8 cellular contexts compared by ENCODE assay signal in genomic region chrX:56764153-56764974, GRCh38. TPM values are rescaled to one million over a fixed set of nuclear protein-coding genes. Genes with fewer than 3 reads are reported as not detected.
A peak's percentile ranks its signal among the peaks of the same experiment; 100 is the strongest.
DNase-seq lines count a peak whose midpoint lies in the region; ATAC-seq and TF ChIP-seq lines count a peak whose summit lies in the region.

No MANE protein-coding gene starts in this region.

- no peaks in the 10 kb centered on the region for H4K20me1 ChIP-seq in H9 (ENCODE audit: control insufficient read depth, insufficient read depth, insufficient read length)

- DNase-seq in GM04503 (ENCODE audit: low read depth) = peak; percentile 57
- DNase-seq in H9 = peak; percentile 60
- peak; percentile 88 for DNase-seq in M059J (ENCODE audit: low read depth)
- DNase-seq in activated naive CD4-positive, alpha-beta T cell treated with anti-CD3 and anti-CD28 coated beads for 36 hours = peak; percentile 84
- DNase-seq in Right ventricle myocardium inferior (ENCODE audit: missing footprints) = no peak
- no peak for DNase-seq in NOMO-1 treated with dmso at 0.1 percent for 144 hours (lab: John Stamatoyannopoulos, UW; ENCODE audit: unreplicated experiment)
- no peak for DNase-seq in OCI-M2 (lab: John Stamatoyannopoulos, UW; ENCODE audit: unreplicated experiment)

- H3K9me3 Mint-ChIP-seq in H9 = peaks cover 53% of the 10 kb centered on the region in 2 experiments
- no peaks in the 10 kb centered on the region for H3K9me3 Mint-ChIP-seq in activated naive CD4-positive, alpha-beta T cell treated with anti-CD3 and anti-CD28 coated beads for 36 hours

- no peaks in the 10 kb centered on the region for H3K23me2 ChIP-seq in H9 (ENCODE audit: insufficient read length, low read depth, low read length, poor library complexity, severe bottlenecking)

- no peak overlapping the region for H2BK12ac ChIP-seq in H9 (ENCODE audit: insufficient read length, low read depth, low read length)

- CTCF ChIA-PET in activated naive CD4-positive, alpha-beta T cell treated with anti-CD3 and anti-CD28 coated beads for 36 hours (lab: Charles Lee) = interaction anchor here (0.9 to 2.5 kb wide), 3 partner anchors 213 to 521 kb away, joined by 3 to 14 read pairs (median 3); no protein-coding TSS in a partner anchor

- no peak overlapping the region for H2BK120ac ChIP-seq in H9 (ENCODE audit: low read depth, low read length, poor library complexity, severe bottlenecking)

- H2AK5ac ChIP-seq in H9 (ENCODE audit: insufficient read length, low read length) = no peak overlapping the region

- H3K4me3 ChIP-seq in rectal smooth muscle tissue (ENCODE audit: low read length) = peak overlapping the region; percentile 75

- H2AFZ ChIP-seq in H9 (ENCODE audit: low read length) = no peak overlapping the region

- TF ChIP-seq CTCF in H9 (conservative IDR thresholded peaks at IDR 0.05) = peak; percentile 62

- H4K5ac ChIP-seq in H9 (ENCODE audit: insufficient read length, low read depth, low read length) = no peak overlapping the region

- no peaks in the 10 kb centered on the region for H3K79me1 ChIP-seq in H9 (ENCODE audit: insufficient read depth, low read depth, low read length, poor library complexity, severe bottlenecking)

- H2BK5ac ChIP-seq in H9 (ENCODE audit: insufficient read length, low read length) = no peak overlapping the region

- H3K4me1 Mint-ChIP-seq in H9 = peaks cover 10 to 11% of the 10 kb centered on the region in 2 experiments
- peaks cover 54% of the 10 kb centered on the region for H3K4me1 Mint-ChIP-seq in activated naive CD4-positive, alpha-beta T cell treated with anti-CD3 and anti-CD28 coated beads for 36 hours (ENCODE audit: low read depth)

- H3T11ph ChIP-seq in H9 (ENCODE audit: low read length) = no peak overlapping the region

- no peak overlapping the region for H3K23ac ChIP-seq in H9 (ENCODE audit: insufficient read length, low read depth, low read length)

- H3K4me1 ChIP-seq in H9 (ENCODE audit: insufficient read depth, low read length) (peaks cover 2% of the 10 kb centered on the region; the same call in 1 of the 2 replicates), rectal smooth muscle tissue (ENCODE audit: control insufficient read depth, insufficient read depth, low read length) (peaks cover 4% of the 10 kb centered on the region)

- no peak overlapping the region for H2BK20ac ChIP-seq in H9 (ENCODE audit: low read depth, low read length, poor library complexity, severe bottlenecking)

- no peak overlapping the region for H2BK15ac ChIP-seq in H9 (ENCODE audit: low read depth, low read length)

- H3K27me3 ChIP-seq in H9 (ENCODE audit: insufficient read depth, low read length) (no peaks in the 10 kb centered on the region), rectal smooth muscle tissue (ENCODE audit: control insufficient read depth, insufficient read depth, low read length) (no peaks in the 10 kb centered on the region)

- peak; percentile 82 for ATAC-seq in Right ventricle myocardium inferior

- intact Hi-C loops in activated naive CD4-positive, alpha-beta T cell treated with anti-CD3 and anti-CD28 coated beads for 36 hours (cut with micrococcal nuclease) = no loop called here
- intact Hi-C loops in Right ventricle myocardium inferior (cut with DNase I) = no loop called here

- no peak overlapping the region for H4K91ac ChIP-seq in H9 (ENCODE audit: insufficient read length, low read depth, low read length)

- H3K27ac Mint-ChIP-seq in H9 = peak overlapping the region; percentile 40 to 73 (median 72); a peak in 4 of 7 replicates
- peak overlapping the region; percentile 96 for H3K27ac Mint-ChIP-seq in activated naive CD4-positive, alpha-beta T cell treated with anti-CD3 and anti-CD28 coated beads for 36 hours

- H3K79me2 ChIP-seq in H9 (ENCODE audit: insufficient read depth, low read length) = 0 out of 2 replicates have a peak, but pooled peaks cover 2% of the 10 kb centered on the region

- no peak overlapping the region; a peak in 1 of 5 replicates for H3K4me3 Mint-ChIP-seq in H9
- peak overlapping the region; percentile 66 for H3K4me3 Mint-ChIP-seq in activated naive CD4-positive, alpha-beta T cell treated with anti-CD3 and anti-CD28 coated beads for 36 hours

- no peak overlapping the region for H4K8ac ChIP-seq in H9 (replicated peaks; ENCODE audit: insufficient read length, low read depth, low read length)

- no peak overlapping the region for H3K56ac ChIP-seq in H9 (ENCODE audit: insufficient read length, low read depth, low read length)

- peaks cover 16 to 28% (median 20%) of the 10 kb centered on the region in 3 experiments for H3K36me3 Mint-ChIP-seq in H9 (ENCODE audit: insufficient read depth in 1 of 3, low read depth in 3 of 3)
- H3K36me3 Mint-ChIP-seq in activated naive CD4-positive, alpha-beta T cell treated with anti-CD3 and anti-CD28 coated beads for 36 hours (ENCODE audit: low read depth) = peaks cover 6% of the 10 kb centered on the region

- no CpG with 5 or more reads among the region's 20 CpGs for WGBS in H9 (ENCODE audit: extremely low coverage, insufficient read length, low lambda C conversion rate)

- no peaks in the 10 kb centered on the region for H3K27me3 Mint-ChIP-seq in H9 (ENCODE audit: low read depth)
- no peaks in the 10 kb centered on the region for H3K27me3 Mint-ChIP-seq in activated naive CD4-positive, alpha-beta T cell treated with anti-CD3 and anti-CD28 coated beads for 36 hours (ENCODE audit: low read depth)

- peak overlapping the region; percentile 62; the same call in 1 of the 2 replicates for H3K14ac ChIP-seq in H9 (ENCODE audit: insufficient read depth, low read length)

- H3K27ac ChIP-seq in H9 (ENCODE audit: insufficient read length, low read depth, low read length) (no peak overlapping the region), rectal smooth muscle tissue (ENCODE audit: low read depth, low read length) (peak overlapping the region; percentile 92)

- no peak overlapping the region for H3K9ac ChIP-seq in H9 (ENCODE audit: extremely low read depth, insufficient read length, low read length)
- peak overlapping the region; percentile 16 for H3K9ac ChIP-seq in rectal smooth muscle tissue (ENCODE audit: low read length)

- no peak overlapping the region for H3K4ac ChIP-seq in H9 (ENCODE audit: low read depth, low read length)

- H3K18ac ChIP-seq in H9 (ENCODE audit: insufficient read length, low read depth, low read length) = peak overlapping the region; percentile 76

- H3K9me3 ChIP-seq in H9 (ENCODE audit: control insufficient read depth, low read depth, low read length) = no peaks in the 10 kb centered on the region

- H3K36me3 ChIP-seq in rectal smooth muscle tissue (ENCODE audit: control insufficient read depth, insufficient read depth, low read length) = no peaks in the 10 kb centered on the region

- H3K4me2 ChIP-seq in H9 (ENCODE audit: insufficient read depth, insufficient read length, low read length) = no peak overlapping the region

RNA-seq across cellular contexts. Expression of gene NBDY, which starts 35.3 kb away (rescaled TPM):
- total RNA-seq in H9 (2021) (62.2 and 62.5 TPM in 2 replicates), Right ventricle myocardium inferior (21.4 TPM)
- total RNA-seq in M059J (2014; rRNA removed; shearing (Covaris generic)) = 6.7 and 14.5 TPM in 2 replicates
- total RNA-seq in activated naive CD4-positive, alpha-beta T cell treated with anti-CD3 and anti-CD28 coated beads for 36 hours = 10 to 100 TPM; 45.8 to 46.3 TPM

Comparison
In these comparisons a context has a peak if more than half of its experiments do, and no peak if none do; other contexts are left out.
1. DNase-seq: peak in GM04503 (single experiment), H9 (single experiment), M059J (single experiment) and activated naive CD4-positive, alpha-beta T cell treated with anti-CD3 and anti-CD28 coated beads for 36 hours (single experiment); none in Right ventricle myocardium inferior (single experiment), NOMO-1 treated with dmso at 0.1 percent for 144 hours (single experiment) and OCI-M2 (single experiment).